In genomic region chr2:222671259-222672067, GRCh38 we compare ENCODE assay signal across 8 cellular contexts. TPM values are rescaled to one million over a fixed set of nuclear protein-coding genes. Genes with fewer than 3 reads are reported as not detected.
A peak's percentile ranks its signal among the peaks of the same experiment; 100 is the strongest.
DNase-seq lines count a peak whose midpoint lies in the region; ATAC-seq and TF ChIP-seq lines count a peak whose summit lies in the region.

TSS of gene MOGAT1 (plus strand) at chr2:222671658. CDS start at chr2:222671786, 128 bp downstream.

- peak; percentile 63 for DNase-seq in activated effector memory CD4-positive, alpha-beta T cell treated with anti-CD3 and anti-CD28 coated beads, Interleukin-2, amount 50 U/mL, for 16 hours
- DNase-seq in activated effector memory CD4-positive, alpha-beta T cell treated with Interleukin-2 at 50 U/mL for 16 hours: no peak
- DNase-seq in PC-3 (no peak), esophagus squamous epithelium (lab: John Stamatoyannopoulos, UW) (no peak), NOMO-1 treated with DMSO at 0.1 percent for 48 hours (lab: John Stamatoyannopoulos, UW; ENCODE audit: unreplicated experiment) (no peak)
- DNase-seq in stimulated activated CD8-positive, alpha-beta memory T cell treated with anti-CD3 and anti-CD28 coated beads, Interleukin-4, amount 100 ng/mL, for 48 hours: no peak

- no peaks in the 10 kb centered on the region for H3K79me2 ChIP-seq in PC-3 (ENCODE audit: low read length)

- no peaks in the 10 kb centered on the region for H3K36me3 ChIP-seq in PC-3 (ENCODE audit: low read depth, low read length)
- H3K36me3 ChIP-seq in esophagus squamous epithelium: no peaks in the 10 kb centered on the region
- no peaks in the 10 kb centered on the region for H3K36me3 ChIP-seq in muscle layer of colon (ENCODE audit: insufficient read depth, low read length)
- H3K36me3 ChIP-seq in urinary bladder (ENCODE audit: insufficient read depth): no peaks in the 10 kb centered on the region

- intact Hi-C loops in PC-3 (cut with micrococcal nuclease) (no loop called here), esophagus squamous epithelium (cut with DNase I) (no loop called here)

- peak within 1 kb of the TSS; percentile 61 for H3K4me2 ChIP-seq in PC-3 (ENCODE audit: low read length)

- no peak for TF ChIP-seq POLR2A in esophagus squamous epithelium (IDR thresholded peaks at IDR 0.05)

- 0 out of 2 replicates have a peak within 1 kb of the TSS, but pooled peaks have one; percentile 34 for H2AFZ ChIP-seq in PC-3 (ENCODE audit: low read length)

- H3K9me2 ChIP-seq in PC-3 (replicated peaks; ENCODE audit: low read length): no peaks in the 10 kb centered on the region

- H3F3A ChIP-seq in PC-3 (ENCODE audit: low read length, unreplicated experiment): no peaks in the 10 kb centered on the region

- no peaks in the 10 kb centered on the region; the same call in 1 of the 2 replicates for H3K4me1 ChIP-seq in PC-3 (ENCODE audit: insufficient read depth, low read length)
- H3K4me1 ChIP-seq in esophagus squamous epithelium: peaks cover 7 to 20% (median 13%) of the 10 kb centered on the region in 3 donors
- no peaks in the 10 kb centered on the region for H3K4me1 ChIP-seq in muscle layer of colon (ENCODE audit: insufficient read depth, low read length)
- no peaks in the 10 kb centered on the region for H3K4me1 ChIP-seq in urinary bladder (ENCODE audit: insufficient read depth)

- no peak for TF ChIP-seq CTCF in PC-3 (conservative IDR thresholded peaks at IDR 0.05; ENCODE audit: low read depth, low read length)
- TF ChIP-seq CTCF in esophagus squamous epithelium (IDR thresholded peaks at IDR 0.05): no peak

- H3K27ac ChIP-seq in PC-3 (ENCODE audit: low read length): no peak within 1 kb of the TSS
- H3K27ac ChIP-seq in esophagus squamous epithelium: no peak within 1 kb of the TSS
- H3K27ac ChIP-seq in muscle layer of colon (ENCODE audit: low read depth, low read length): no peak within 1 kb of the TSS
- no peak within 1 kb of the TSS for H3K27ac ChIP-seq in urinary bladder (ENCODE audit: low read depth)

- no peaks in the 10 kb centered on the region for H4K20me1 ChIP-seq in PC-3 (ENCODE audit: low read length)

- H3K27me3 ChIP-seq in PC-3 (ENCODE audit: low read length) (0 out of 2 replicates have a peak, but pooled peaks cover 5% of the 10 kb centered on the region), esophagus squamous epithelium (peaks cover 0 to 27% (median 0%) of the 10 kb centered on the region in 4 donors), muscle layer of colon (ENCODE audit: control insufficient read depth in 1 of 2, insufficient read depth in 2 of 2, low read length in 2 of 2) (peaks cover 0 to 16% of the 10 kb centered on the region in 2 donors)

- H3K4me3 ChIP-seq in PC-3 (ENCODE audit: low read length): peak within 1 kb of the TSS; percentile 9; the same call in 1 of the 2 replicates
- peak within 1 kb of the TSS; percentile 30 to 68 (median 44) for H3K4me3 ChIP-seq in esophagus squamous epithelium
- peak within 1 kb of the TSS; percentile 9 to 50 for H3K4me3 ChIP-seq in muscle layer of colon (ENCODE audit: low read depth in 1 of 2, low read length in 2 of 2)
- H3K4me3 ChIP-seq in urinary bladder (ENCODE audit: low read depth, low read length): peak within 1 kb of the TSS; percentile 35

- POLR2A ChIA-PET in PC-3 (lab: Charles Lee; ENCODE audit: unreplicated experiment): no interaction called here

- no peaks in the 10 kb centered on the region for H3K9me3 ChIP-seq in PC-3 (ENCODE audit: low read length)
- H3K9me3 ChIP-seq in esophagus squamous epithelium: no peaks in the 10 kb centered on the region
- no peaks in the 10 kb centered on the region for H3K9me3 ChIP-seq in muscle layer of colon (ENCODE audit: low read length)

- H3K9ac ChIP-seq in PC-3 (ENCODE audit: low read length) (no peak within 1 kb of the TSS), muscle layer of colon (ENCODE audit: low read length) (no peak within 1 kb of the TSS)

- CTCF ChIA-PET in PC-3 (lab: Charles Lee): no interaction called here

- no TSS peak for BruUV-seq in PC-3 (replicated peaks; lab: Mats Ljungman, UMichigan)

- 4 to 11% methylated on average over 14 to 18 of the region's 66 CpGs for WGBS in esophagus squamous epithelium, 2 donors
- WGBS in urinary bladder: 2% methylated on average over 66 of the region's 66 CpGs

- ATAC-seq in PC-3: 0 out of 2 replicates have a peak, but pooled peaks have one; percentile 22

RNA-seq across cellular contexts. Expression of gene MOGAT1, which starts in this region (rescaled TPM):
- total RNA-seq in PC-3 (2014; rRNA removed) (not detected in 2 replicates), esophagus squamous epithelium (not detected), urinary bladder (not detected)
- polyA plus RNA-seq in urinary bladder: not detected

Comparison
In these comparisons a context has a peak if more than half of its experiments do, and no peak if none do; other contexts are left out.
1. Peak in ATAC-seq, H3K4me3 ChIP-seq and H3K4me2 ChIP-seq in PC-3; RNA of the gene not detected or under 1 TPM.